Comparison of ENCODE assay signal across 8 cellular contexts in the genomic region with DNA sequence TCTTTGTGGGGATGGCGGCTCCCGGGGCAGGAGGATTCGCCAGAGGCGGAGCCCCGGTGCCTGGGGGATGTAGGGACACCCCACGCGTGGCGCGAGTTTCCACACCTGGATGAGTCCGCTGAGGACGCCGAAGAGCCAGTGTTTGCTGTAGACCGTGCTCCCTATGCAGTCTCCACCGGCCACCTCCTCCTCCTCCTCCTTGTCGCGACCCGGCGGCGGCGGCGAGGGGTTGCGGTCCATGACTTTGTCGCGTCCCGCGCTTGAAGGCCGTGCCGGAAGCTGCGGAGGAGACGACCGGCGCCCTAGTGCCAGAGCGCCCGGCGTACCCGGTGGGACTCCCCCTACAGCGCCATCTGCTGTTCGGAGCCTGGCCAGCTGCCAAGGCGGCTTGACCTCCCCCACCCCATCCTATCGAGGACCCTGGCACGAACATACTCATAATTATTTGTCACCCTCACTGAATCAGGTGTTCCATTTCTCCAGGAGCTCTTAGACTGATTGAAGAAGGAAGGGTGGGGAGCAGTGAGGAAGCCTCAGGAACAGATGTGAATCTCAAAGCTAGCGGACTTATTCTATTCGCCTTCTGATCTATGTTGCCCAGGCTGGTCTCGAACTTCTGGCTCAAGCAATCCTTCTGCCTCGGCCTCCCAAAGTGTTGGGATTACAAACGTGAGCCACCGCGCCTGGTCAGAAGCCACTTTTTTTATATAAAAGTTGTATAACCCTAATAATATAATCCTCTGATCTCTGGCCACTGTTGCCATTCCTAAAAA. TPM values are rescaled to one million over a fixed set of nuclear protein-coding genes. Genes with fewer than 3 reads are reported as not detected.
DNase-seq lines count a peak whose midpoint lies in the region; ATAC-seq, FAIRE-seq and TF ChIP-seq lines count a peak whose summit lies in the region.

A gene with protein sequence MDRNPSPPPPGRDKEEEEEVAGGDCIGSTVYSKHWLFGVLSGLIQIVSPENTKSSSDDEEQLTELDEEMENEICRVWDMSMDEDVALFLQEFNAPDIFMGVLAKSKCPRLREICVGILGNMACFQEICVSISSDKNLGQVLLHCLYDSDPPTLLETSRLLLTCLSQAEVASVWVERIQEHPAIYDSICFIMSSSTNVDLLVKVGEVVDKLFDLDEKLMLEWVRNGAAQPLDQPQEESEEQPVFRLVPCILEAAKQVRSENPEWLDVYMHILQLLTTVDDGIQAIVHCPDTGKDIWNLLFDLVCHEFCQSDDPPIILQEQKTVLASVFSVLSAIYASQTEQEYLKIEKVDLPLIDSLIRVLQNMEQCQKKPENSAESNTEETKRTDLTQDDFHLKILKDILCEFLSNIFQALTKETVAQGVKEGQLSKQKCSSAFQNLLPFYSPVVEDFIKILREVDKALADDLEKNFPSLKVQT (minus strand): TSS at position 281 of the 773 bp plus-strand sequence. CDS start 41 bp downstream, at position 240.

- in situ Hi-C loops in HepG2 (cut with HindIII; ENCODE audit: extremely low pct_ligation_motif_present, low pct_unique_long_range_greater_than_20kb), result loop anchor here (5.0 kb wide), 1 partner anchor 94 kb away; a partner anchor contains a TSS

- H3K4me2 ChIP-seq in BLaER1 treated with 17β-estradiol and CSF1 and Interleukin-3, amounts not matched to agents 10 nM and 100 nM, result peak within 1 kb of the TSS; percentile 80 to 92 (median 87)
- H3K4me2 ChIP-seq in HepG2 (ENCODE audit: low read depth, low read length), result peak within 1 kb of the TSS; percentile 80

- H3K36me3 Mint-ChIP-seq in dendritic cell treated with granulocyte-macrophage colony-stimulating factor and Interleukin-4, amounts not matched to agents 40 ng/mL and 50 ng/mL, for 4 days (ENCODE audit: low read depth), result peaks cover 34% of the 10 kb centered on the region

- peak within 1 kb of the TSS; percentile 86 to 97 (median 93) for H3K9ac ChIP-seq in BLaER1 treated with 17β-estradiol and CSF1 and Interleukin-3, amounts not matched to agents 10 nM and 100 nM
- peak within 1 kb of the TSS; percentile 84 for H3K9ac ChIP-seq in HepG2 (ENCODE audit: insufficient read depth, low read depth, low read length)

- peak within 1 kb of the TSS; percentile 86 for H2AFZ ChIP-seq in HepG2 (ENCODE audit: low read length)

- ATAC-seq in HG03442 (IDR thresholded peaks at IDR 0.05; ENCODE audit: unreplicated experiment) (peak; percentile 94), HepG2 (peak; percentile 99)

- H4K20me1 ChIP-seq in BLaER1 treated with 17β-estradiol and CSF1 and Interleukin-3, amounts not matched to agents 10 nM and 100 nM, result peaks cover 0 to 19% (median 0%) of the 10 kb centered on the region in 11 experiments; a peak in 3 of 22 replicates
- H4K20me1 ChIP-seq in HepG2 (ENCODE audit: insufficient read depth, low read length), result no peaks in the 10 kb centered on the region

- TF ChIP-seq RAD21 in HepG2 (CRISPR knock-in tag; IDR thresholded peaks at IDR 0.05), result peak; percentile 79

- TF ChIP-seq EP300 in HepG2 (IDR thresholded peaks at IDR 0.05; ENCODE audit: low read depth in 2 of 2, low read length in 2 of 2), result no peak
- no peak for TF ChIP-seq EP300 in HepG2 (CRISPR knock-in tag; IDR thresholded peaks at IDR 0.05; ENCODE audit: borderline replicate concordance)

- H3K4me3 Mint-ChIP-seq in dendritic cell treated with granulocyte-macrophage colony-stimulating factor and Interleukin-4, amounts not matched to agents 40 ng/mL and 50 ng/mL, for 4 days, result peak within 1 kb of the TSS; percentile 86

- intact Hi-C loops in dendritic cell treated with granulocyte-macrophage colony-stimulating factor and Interleukin-4, amounts not matched to agents 40 ng/mL and 50 ng/mL, for 4 days (cut with micrococcal nuclease), result loop anchor here (5.0 kb wide), 2 partner anchors 89 to 114 kb away; no protein-coding TSS in a partner anchor
- intact Hi-C loops in HepG2 (cut with micrococcal nuclease; ENCODE audit: unreplicated experiment), result loop anchor here (1.0 to 10.0 kb wide), 3 partner anchors 93 to 341 kb away; a partner anchor contains a TSS

- no peaks in the 10 kb centered on the region for H3K9me3 Mint-ChIP-seq in dendritic cell treated with granulocyte-macrophage colony-stimulating factor and Interleukin-4, amounts not matched to agents 40 ng/mL and 50 ng/mL, for 4 days

- POLR2A ChIA-PET in HepG2 (lab: Yijun Ruan, JAX), result interaction anchor here (0.9 to 1.4 kb wide), 3 partner anchors 9 to 119 kb away, joined by 4 to 6 read pairs (median 5); a partner anchor contains a TSS

- DNase-seq in GM19238 (ENCODE audit: insufficient read length, low spot score) (peak; percentile 90), NCI-H524 (lab: John Stamatoyannopoulos, UW) (peak; percentile 71 to 81), HepG2 (ENCODE audit: low spot score) (peak; percentile 73)
- peak; percentile 96 for DNase-seq in activated CD4-positive, alpha-beta T cell treated with anti-CD3 and anti-CD28 coated beads for 48 hours
- DNase-seq in stimulated activated CD4-positive, alpha-beta T cell treated with anti-CD3 and anti-CD28 coated beads, Interleukin-2, amount 100 ng/mL, for 48 hours, result peak; percentile 91 to 92

- CTCF ChIA-PET in HepG2 (lab: Yijun Ruan, JAX; ENCODE audit: low intra/inter-chr PET ratio, low total read pairs), result interaction anchor here (0.6 to 1.7 kb wide), 3 partner anchors 10 to 114 kb away, joined by 3 to 16 read pairs (median 3); a partner anchor contains a TSS

- H3K27me3 ChIP-seq in BLaER1 treated with 17β-estradiol and CSF1 and Interleukin-3, amounts not matched to agents 10 nM and 100 nM, result no peaks in the 10 kb centered on the region
- no peaks in the 10 kb centered on the region; a peak in 1 of 5 replicates for H3K27me3 ChIP-seq in HepG2 (ENCODE audit: control insufficient read depth in 1 of 2, insufficient read depth in 2 of 2, low read length in 2 of 2)

- H3K4me3 ChIP-seq in BLaER1 treated with 17β-estradiol and CSF1 and Interleukin-3, amounts not matched to agents 10 nM and 100 nM, result peak within 1 kb of the TSS; percentile 84 to 99 (median 96)
- peak within 1 kb of the TSS; percentile 85 to 98 (median 96) for H3K4me3 ChIP-seq in HepG2 (replicated peaks in 1 of 3; ENCODE audit: insufficient read depth in 1 of 3, low read depth in 2 of 3, low read length in 3 of 3)

- H3K27me3 Mint-ChIP-seq in dendritic cell treated with granulocyte-macrophage colony-stimulating factor and Interleukin-4, amounts not matched to agents 40 ng/mL and 50 ng/mL, for 4 days, result peaks cover 14% of the 10 kb centered on the region

- peaks cover 12 to 21% (median 16%) of the 10 kb centered on the region in 10 experiments for H3K4me1 ChIP-seq in BLaER1 treated with 17β-estradiol and CSF1 and Interleukin-3, amounts not matched to agents 10 nM and 100 nM
- peaks cover 21% of the 10 kb centered on the region for H3K4me1 ChIP-seq in HepG2 (ENCODE audit: insufficient read depth, low read length)

- H3K27ac ChIP-seq in BLaER1 treated with 17β-estradiol and CSF1 and Interleukin-3, amounts not matched to agents 10 nM and 100 nM, result peak within 1 kb of the TSS; percentile 70 to 95 (median 91)
- H3K27ac ChIP-seq in HepG2 (ENCODE audit: extremely low read length, insufficient read depth, low read length), result peak within 1 kb of the TSS; percentile 52

- TF ChIP-seq CTCF in HepG2 (CRISPR knock-in tag; IDR thresholded peaks at IDR 0.05), result peak; percentile 98

- H3K4me1 Mint-ChIP-seq in dendritic cell treated with granulocyte-macrophage colony-stimulating factor and Interleukin-4, amounts not matched to agents 40 ng/mL and 50 ng/mL, for 4 days (ENCODE audit: low read depth), result peaks cover 29% of the 10 kb centered on the region

- peaks cover 0 to 9% (median 4%) of the 10 kb centered on the region in 11 experiments; a peak in 6 of 22 replicates for H3K9me3 ChIP-seq in BLaER1 treated with 17β-estradiol and CSF1 and Interleukin-3, amounts not matched to agents 10 nM and 100 nM (replicated peaks in 1 of 11)
- no peaks in the 10 kb centered on the region for H3K9me3 ChIP-seq in HepG2 (ENCODE audit: low read length)

- H3K79me2 ChIP-seq in HepG2 (ENCODE audit: insufficient read depth, low read length), result peaks cover 22% of the 10 kb centered on the region

- peak within 1 kb of the TSS; percentile 92 for H3K27ac Mint-ChIP-seq in dendritic cell treated with granulocyte-macrophage colony-stimulating factor and Interleukin-4, amounts not matched to agents 40 ng/mL and 50 ng/mL, for 4 days

- FAIRE-seq in HepG2 (lab: Jason Lieb, UNC), result no peak

- peak; percentile 38 to 88; a peak in 3 of 4 replicates for TF ChIP-seq POLR2A in HepG2 (IDR thresholded peaks at IDR 0.05; ENCODE audit: insufficient read depth in 1 of 2, low read depth in 2 of 2, low read length in 2 of 2)

- H3K36me3 ChIP-seq in BLaER1 treated with 17β-estradiol and CSF1 and Interleukin-3, amounts not matched to agents 10 nM and 100 nM, result peaks cover 27 to 37% (median 30%) of the 10 kb centered on the region in 11 experiments
- peaks cover 5 to 18% of the 10 kb centered on the region in 2 experiments; a peak in 3 of 5 replicates for H3K36me3 ChIP-seq in HepG2 (replicated peaks in 1 of 2; ENCODE audit: control insufficient read depth in 1 of 2, insufficient read depth in 2 of 2, low read length in 2 of 2)

- WGBS in HepG2 (ENCODE audit: low lambda C conversion rate), result 4% methylated on average over 33 of the region's 48 CpGs

- BruUV-seq in HepG2 (replicated peaks; lab: Mats Ljungman, UMichigan), result no TSS peak

RNA-seq across cellular contexts. Expression of the gene that starts here (rescaled TPM):
- total RNA-seq in HepG2 (2016; rRNA removed; fragmentation: Illumina TruSeq; extraction: Trizol), result 45.7 and 46.0 TPM in 2 replicates
- 17.6 and 22.5 TPM in 2 replicates for total RNA-seq in HepG2 (2016; cell fraction: cytosol; rRNA removed; fragmentation: Illumina TruSeq; extraction: Trizol; ENCODE audit: low read depth)
- 43.0 and 53.0 TPM in 2 replicates for total RNA-seq in HepG2 (2016; cell fraction: insoluble cytoplasmic fraction; rRNA removed; fragmentation: Illumina TruSeq; extraction: Trizol)
- total RNA-seq in HepG2 (2016; cell fraction: membrane; rRNA removed; fragmentation: Illumina TruSeq; extraction: Trizol), result 19.9 and 22.6 TPM in 2 replicates
- total RNA-seq in HepG2 (2016; cell fraction: nucleus; rRNA removed; fragmentation: Illumina TruSeq; extraction: Trizol), result 40.8 and 46.9 TPM in 2 replicates
- 12.3 and 16.5 TPM in 2 replicates for polyA plus RNA-seq in HepG2 (2011; rRNA removed)
- polyA plus RNA-seq in HepG2 (2011; cell fraction: cytosol; rRNA removed), result 9.0 and 11.1 TPM in 2 replicates
- 7.9 and 8.7 TPM in 2 replicates for polyA plus RNA-seq in HepG2 (2011; cell fraction: nucleus; rRNA removed)
- 14.6 and 19.3 TPM in 2 replicates for polyA plus RNA-seq in HepG2 (2012)
- 10.6 and 11.2 TPM in 2 replicates for polyA plus RNA-seq in HepG2 (2016; cell fraction: cytosol; fragmentation: Illumina TruSeq; extraction: Trizol; ENCODE audit: low read depth)
- polyA plus RNA-seq in HepG2 (2016; cell fraction: insoluble cytoplasmic fraction; fragmentation: Illumina TruSeq; extraction: Trizol; ENCODE audit: low read depth), result 44.8 and 47.0 TPM in 2 replicates
- polyA plus RNA-seq in HepG2 (2016; cell fraction: membrane; fragmentation: Illumina TruSeq; extraction: Trizol; ENCODE audit: low read depth), result 14.9 and 17.6 TPM in 2 replicates
- 45.2 and 47.7 TPM in 2 replicates for polyA plus RNA-seq in HepG2 (2016; cell fraction: nucleus; fragmentation: Illumina TruSeq; extraction: Trizol; ENCODE audit: insufficient read depth, low read depth)
- 10.6 and 12.8 TPM in 2 replicates for polyA minus RNA-seq in HepG2 (2011; rRNA and poly(A)+ RNA removed; ENCODE audit: low replicate concordance)
- polyA minus RNA-seq in HepG2 (2011; cell fraction: cytosol; rRNA and poly(A)+ RNA removed), result 6.8 and 7.7 TPM in 2 replicates
- polyA minus RNA-seq in HepG2 (2011; cell fraction: nucleus; rRNA and poly(A)+ RNA removed), result 28.5 and 31.5 TPM in 2 replicates

Comparison
In these comparisons a context has a peak if more than half of its experiments do, and no peak if none do; other contexts are left out.
1. Peak in every context shown above with its lines: DNase-seq, ATAC-seq, H3K4me3 ChIP-seq and H3K27ac ChIP-seq.